In the genomic region with DNA sequence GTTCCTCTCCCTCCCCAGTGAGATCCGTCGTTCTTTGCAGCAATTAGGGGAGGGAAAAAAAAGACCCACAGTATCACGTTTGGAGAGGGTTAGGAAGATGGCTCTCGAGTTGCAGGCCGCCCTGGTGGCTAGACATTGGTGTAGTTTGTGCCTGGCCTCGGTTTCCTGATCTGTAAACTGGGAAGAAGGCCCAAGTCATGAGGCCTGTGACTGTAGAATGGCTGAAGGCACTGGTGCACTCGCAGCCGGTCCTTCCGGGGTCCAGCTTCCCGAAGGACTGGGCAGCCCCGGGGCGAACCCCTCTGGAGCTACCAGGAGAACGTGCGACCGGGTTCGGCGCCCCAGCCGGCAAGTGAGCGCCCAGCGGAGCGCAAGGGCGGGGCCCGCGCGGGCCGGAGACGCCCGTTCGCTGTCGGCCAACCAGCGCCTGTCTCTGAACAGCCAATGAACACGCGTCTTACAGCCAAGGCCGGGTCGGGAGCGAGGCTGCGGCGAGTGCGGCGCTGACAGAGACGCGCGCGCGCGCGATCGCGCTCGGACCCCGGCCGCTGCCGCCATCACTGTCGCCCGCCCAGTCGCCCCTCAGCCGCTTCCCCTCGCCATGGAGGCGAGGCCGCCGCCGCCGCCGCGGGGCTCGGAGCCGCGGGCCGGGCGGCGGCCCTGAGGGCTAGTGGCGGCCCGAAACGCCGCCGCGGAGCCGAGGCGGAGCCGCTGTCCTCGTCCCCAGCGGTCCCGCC, we compare ENCODE assay signal across 8 cellular contexts. TPM values are rescaled to one million over a fixed set of nuclear protein-coding genes. Genes with fewer than 3 reads are reported as not detected.
DNase-seq lines count a peak whose midpoint lies in the region; ATAC-seq, FAIRE-seq and TF ChIP-seq lines count a peak whose summit lies in the region.

TSS of gene PTPRA (plus strand) at position 472 of the 737 bp plus-strand sequence. CDS start 90,797 bp downstream, outside the sequence.

- FAIRE-seq in kidney (lab: Jason Lieb, UNC) = no peak

- intact Hi-C loops in kidney (cut with DNase I) = no loop called here

- no peaks in the 10 kb centered on the region for H3K9me3 ChIP-seq in kidney (ENCODE audit: control insufficient read depth in 1 of 2, low read length in 2 of 2)

- H3K4me1 ChIP-seq in kidney (ENCODE audit: control insufficient read depth in 1 of 2, insufficient read depth in 1 of 2, low read depth in 1 of 2, low read length in 2 of 2) = peaks cover 8 to 25% of the 10 kb centered on the region in 2 donors

- no peaks in the 10 kb centered on the region for H3K36me3 ChIP-seq in kidney (ENCODE audit: control insufficient read depth in 1 of 2, insufficient read depth in 2 of 2, low read length in 2 of 2)

- peak within 1 kb of the TSS; percentile 84 for H3K4me3 ChIP-seq in AG10803 (ENCODE audit: low read length)
- peak within 1 kb of the TSS; percentile 85 to 86 for H3K4me3 ChIP-seq in kidney (ENCODE audit: low read length in 2 of 2)

- peak within 1 kb of the TSS; percentile 20 to 75 for H3K9ac ChIP-seq in kidney (ENCODE audit: low read length in 2 of 2)

- peak; percentile 87 for DNase-seq in AG10803 (ENCODE audit: low read depth)
- peak; percentile 73 to 96 for DNase-seq in NCI-H446 (lab: John Stamatoyannopoulos, UW)
- DNase-seq in activated CD4-positive, CD25-positive, alpha-beta regulatory T cell treated with anti-CD3 and anti-CD28 coated beads, Interleukin-2, amount 50 U/mL, for 72 hours = peak; percentile 92
- DNase-seq in cerebellar cortex (ENCODE audit: low spot score) = peak; percentile 93
- DNase-seq in kidney = peak; percentile 96
- DNase-seq in stimulated activated CD4-positive, alpha-beta T cell treated with anti-CD3 and anti-CD28 coated beads, Interleukin-15, amount 100 ng/mL, for 1 hour (ENCODE audit: low read depth in 1 of 2, low spot score in 1 of 2) = peak; percentile 79 to 89

- TF ChIP-seq CTCF in AG10803 (conservative IDR thresholded peaks at IDR 0.05; ENCODE audit: low read length) = no peak
- TF ChIP-seq CTCF in kidney (IDR thresholded peaks at IDR 0.05; ENCODE audit: borderline replicate concordance, extremely low read depth, insufficient read depth) = no peak

- peak within 1 kb of the TSS in 1 of 2 donors; percentile 51 for H3K27ac ChIP-seq in kidney (ENCODE audit: low read depth in 2 of 2, low read length in 2 of 2)

- ATAC-seq in GM19035 (IDR thresholded peaks at IDR 0.05; ENCODE audit: unreplicated experiment) (peak; percentile 94), HG03354 (IDR thresholded peaks at IDR 0.05; ENCODE audit: poor library complexity, severe bottlenecking, unreplicated experiment) (peak; percentile 91)

RNA-seq across cellular contexts. Expression of gene PTPRA, which starts in this region (rescaled TPM):
- total RNA-seq in kidney = 70.3 TPM
- polyA plus RNA-seq in kidney (ENCODE audit: insufficient read depth, low read depth, low replicate concordance) = 33.1 TPM
